ENCODE assay signal across 1 cellular context in genomic region chr1:238606896-238607295, GRCh38.
TF ChIP-seq lines count a peak whose summit lies in the region.

No MANE protein-coding gene starts in this region.

TF ChIP-seq in GM12878, 131 proteins besides CTCF, POLR2A, EP300 and RAD21 (continued from another document):
- TF ChIP-seq ZNF687 (IDR thresholded peaks at IDR 0.05) = no peak
- TF ChIP-seq SMAD1 (IDR thresholded peaks at IDR 0.05; ENCODE audit: low read depth, partially characterized antibody) = no peak
- no peak for TF ChIP-seq RBBP5 (conservative IDR thresholded peaks at IDR 0.05)
- TF ChIP-seq MAX (IDR thresholded peaks at IDR 0.05; ENCODE audit: low read depth, low read length) = no peak
- no peak for TF ChIP-seq HCFC1 (IDR thresholded peaks at IDR 0.05; ENCODE audit: low read length)
- no peak for TF ChIP-seq CREM (IDR thresholded peaks at IDR 0.05; ENCODE audit: low read depth)
- TF ChIP-seq POLR2AphosphoS5 (IDR thresholded peaks at IDR 0.05; ENCODE audit: low read length) = no peak
